ENCODE assay signal across 9 cellular contexts in genomic region chr4:154622598-154622997, GRCh38. TPM values are rescaled to one million over a fixed set of nuclear protein-coding genes. Genes with fewer than 3 reads are reported as not detected.
A peak's percentile ranks its signal among the peaks of the same experiment; 100 is the strongest.
DNase-seq lines count a peak whose midpoint lies in the region; ATAC-seq and TF ChIP-seq lines count a peak whose summit lies in the region.
"Had no signal": no experiment of that assay in that cellular context is flagged by ENCODE, and none has a peak within 500 bp of the region (broad histone marks: within the 10 kb centered on the region; RNA-seq: fewer than 3 reads in every experiment).

No MANE protein-coding gene starts in this region.

- intact Hi-C loops in CD4-positive, alpha-beta memory T cell (cut with micrococcal nuclease), result loop anchor here (1.0 to 10.0 kb wide), 2 partner anchors 70 to 1278 kb away; partner anchors contain the start of gene MND1
- intact Hi-C loops in dorsolateral prefrontal cortex (cut with DNase I), result loop anchor here (5.0 to 10.0 kb wide), 2 partner anchors 70 to 152 kb away; partner anchors contain the start of gene PLRG1 (in 1 of the 2)
- intact Hi-C loops in naive thymus-derived CD4-positive, alpha-beta T cell (cut with micrococcal nuclease), result loop anchor here (1.0 to 5.0 kb wide), 4 partner anchors 63 to 835 kb away; partner anchors contain the start of gene SFRP2 (in 1 of the 2)

- CTCF ChIA-PET in CD4-positive, alpha-beta memory T cell (lab: Charles Lee; ENCODE audit: partially characterized antibody), result interaction anchor here (0.6 to 10.5 kb wide), 9 partner anchors 9 to 1322 kb away, joined by 3 to 120 read pairs (median 3); partner anchors contain the start of genes FGG and PLRG1
- CTCF ChIA-PET in naive thymus-derived CD4-positive, alpha-beta T cell (lab: Charles Lee), result interaction anchor here (0.9 to 2.8 kb wide), 4 partner anchors 10 to 72 kb away, joined by 3 to 24 read pairs (median 4); partner anchors contain the start of genes FGG and PLRG1

- H3K4me1 Mint-ChIP-seq in CD4-positive, alpha-beta memory T cell, result peaks cover 0 to 2% (median 0%) of the 10 kb centered on the region in 4 donors
- peaks cover 0 to 7% (median 5%) of the 10 kb centered on the region in 7 donors for H3K4me1 Mint-ChIP-seq in naive thymus-derived CD4-positive, alpha-beta T cell
- no peaks in the 10 kb centered on the region for H3K4me1 Mint-ChIP-seq in T-helper 2 cell treated with Interferon-gamma antibody and Interleukin-4, amounts not matched to agents 5 μg/mL and 100 μg/mL, for 36 hours (ENCODE audit: low read depth)

- no peak overlapping the region for H3K27ac ChIP-seq in CD4-positive, alpha-beta memory T cell (ENCODE audit: low read depth, low read length)
- no peak overlapping the region for H3K27ac ChIP-seq in dorsolateral prefrontal cortex
- no peak overlapping the region for H3K27ac ChIP-seq in naive thymus-derived CD4-positive, alpha-beta T cell (ENCODE audit: low read depth, low read length)
- H3K27ac ChIP-seq: skin epidermis had no signal

- POLR2A ChIA-PET in CD4-positive, alpha-beta memory T cell (lab: Charles Lee; ENCODE audit: partially characterized antibody), result no interaction called here
- POLR2A ChIA-PET in naive thymus-derived CD4-positive, alpha-beta T cell (lab: Charles Lee), result no interaction called here

- in situ Hi-C loops in GM13977 (cut with MboI; ENCODE audit: low pct_unique_long_range_greater_than_20kb, low sequenced_read_pairs, unreplicated experiment), result no loop called here

- no peaks in the 10 kb centered on the region for H3K9me3 ChIP-seq in CD4-positive, alpha-beta memory T cell (ENCODE audit: control insufficient read depth in 1 of 2, low read length in 2 of 2)
- no peaks in the 10 kb centered on the region for H3K9me3 ChIP-seq in naive thymus-derived CD4-positive, alpha-beta T cell (ENCODE audit: control insufficient read depth in 2 of 3, low read length in 3 of 3)

- peak; percentile 60 for TF ChIP-seq CTCF in GM13977 (IDR thresholded peaks at IDR 0.05; ENCODE audit: extremely low read depth, insufficient read depth, missing control alignments)
- TF ChIP-seq CTCF in dorsolateral prefrontal cortex (IDR thresholded peaks at IDR 0.05 in 54 of 56, conservative IDR thresholded peaks at IDR 0.05 in 2 of 56; ENCODE audit: low read depth in 1 of 56, partially characterized antibody in 56 of 56), result peak; percentile 11 to 74 (median 58)

- peaks cover 2 to 9% of the 10 kb centered on the region in 2 donors for H3K27me3 Mint-ChIP-seq in CD4-positive, alpha-beta memory T cell
- H3K27me3 Mint-ChIP-seq in naive thymus-derived CD4-positive, alpha-beta T cell, result peaks cover 7 to 33% (median 10%) of the 10 kb centered on the region in 5 donors
- peaks cover 17% of the 10 kb centered on the region for H3K27me3 Mint-ChIP-seq in T-helper 2 cell treated with Interferon-gamma antibody and Interleukin-4, amounts not matched to agents 5 μg/mL and 100 μg/mL, for 36 hours (ENCODE audit: low read depth)

- no peak overlapping the region for H3K4me3 ChIP-seq in CD4-positive, alpha-beta memory T cell (ENCODE audit: low read length in 2 of 2)
- no peak overlapping the region for H3K4me3 ChIP-seq in dorsolateral prefrontal cortex
- no peak overlapping the region for H3K4me3 ChIP-seq in naive thymus-derived CD4-positive, alpha-beta T cell (ENCODE audit: low read length)
- H3K4me3 ChIP-seq: skin epidermis had no signal

- peak; percentile 59 for ATAC-seq in HG02852 (IDR thresholded peaks at IDR 0.05; ENCODE audit: unreplicated experiment)
- peak; percentile 63 for ATAC-seq in naive thymus-derived CD4-positive, alpha-beta T cell

- H3K4me1 ChIP-seq in CD4-positive, alpha-beta memory T cell (ENCODE audit: insufficient read depth, low read length), result no peaks in the 10 kb centered on the region
- H3K4me1 ChIP-seq in naive thymus-derived CD4-positive, alpha-beta T cell (ENCODE audit: control insufficient read depth in 2 of 2, insufficient read depth in 2 of 2, low read length in 2 of 2), result no peaks in the 10 kb centered on the region

- H3K36me3 ChIP-seq in CD4-positive, alpha-beta memory T cell (ENCODE audit: insufficient read depth, low read length), result no peaks in the 10 kb centered on the region
- no peaks in the 10 kb centered on the region for H3K36me3 ChIP-seq in naive thymus-derived CD4-positive, alpha-beta T cell (ENCODE audit: control insufficient read depth in 2 of 3, insufficient read depth in 3 of 3, low read length in 3 of 3)

- H3K27me3 ChIP-seq in CD4-positive, alpha-beta memory T cell (ENCODE audit: insufficient read depth, low read length), result no peaks in the 10 kb centered on the region
- peaks cover 0 to 14% (median 5%) of the 10 kb centered on the region in 45 donors for H3K27me3 ChIP-seq in dorsolateral prefrontal cortex
- H3K27me3 ChIP-seq in naive thymus-derived CD4-positive, alpha-beta T cell (ENCODE audit: control insufficient read depth in 2 of 2, insufficient read depth in 2 of 2, low read length in 2 of 2), result peaks cover 0 to 4% of the 10 kb centered on the region in 2 donors

- H3K9me3 Mint-ChIP-seq in CD4-positive, alpha-beta memory T cell, result no peaks in the 10 kb centered on the region
- no peaks in the 10 kb centered on the region for H3K9me3 Mint-ChIP-seq in naive thymus-derived CD4-positive, alpha-beta T cell
- no peaks in the 10 kb centered on the region for H3K9me3 Mint-ChIP-seq in T-helper 2 cell treated with Interferon-gamma antibody and Interleukin-4, amounts not matched to agents 5 μg/mL and 100 μg/mL, for 36 hours

- peak in 4 of 5 donors; percentile 17 to 32 (median 28) for DNase-seq in CD4-positive, alpha-beta memory T cell
- peak; percentile 66 for DNase-seq in GM13977 (ENCODE audit: low spot score)
- peak; percentile 41 for DNase-seq in NCI-H526 treated with DMSO at 0.1 percent for 48 hours (lab: John Stamatoyannopoulos, UW)
- DNase-seq in dorsolateral prefrontal cortex, result no peak
- DNase-seq in naive thymus-derived CD4-positive, alpha-beta T cell, result peak in 6 of 9 donors; percentile 19 to 44 (median 32)
- DNase-seq in C1 segment of cervical spinal cord (lab: John Stamatoyannopoulos, UW), result no peak
- DNase-seq in T-helper 2 cell treated with Interferon-gamma antibody and Interleukin-4, amounts not matched to agents 5 μg/mL and 100 μg/mL, for 36 hours (ENCODE audit: low spot score), result no peak

- no peak overlapping the region for H3K27ac Mint-ChIP-seq in CD4-positive, alpha-beta memory T cell
- H3K27ac Mint-ChIP-seq in naive thymus-derived CD4-positive, alpha-beta T cell, result no peak overlapping the region
- no peak overlapping the region for H3K27ac Mint-ChIP-seq in T-helper 2 cell treated with Interferon-gamma antibody and Interleukin-4, amounts not matched to agents 5 μg/mL and 100 μg/mL, for 36 hours

- no peak overlapping the region for H3K4me3 Mint-ChIP-seq in CD4-positive, alpha-beta memory T cell
- no peak overlapping the region for H3K4me3 Mint-ChIP-seq in naive thymus-derived CD4-positive, alpha-beta T cell
- H3K4me3 Mint-ChIP-seq in T-helper 2 cell treated with Interferon-gamma antibody and Interleukin-4, amounts not matched to agents 5 μg/mL and 100 μg/mL, for 36 hours, result no peak overlapping the region

- no peaks in the 10 kb centered on the region for H3K36me3 Mint-ChIP-seq in CD4-positive, alpha-beta memory T cell
- H3K36me3 Mint-ChIP-seq in naive thymus-derived CD4-positive, alpha-beta T cell, result no peaks in the 10 kb centered on the region
- no peaks in the 10 kb centered on the region for H3K36me3 Mint-ChIP-seq in T-helper 2 cell treated with Interferon-gamma antibody and Interleukin-4, amounts not matched to agents 5 μg/mL and 100 μg/mL, for 36 hours (ENCODE audit: low read depth)

RNA-seq across cellular contexts. Expression of gene FGG, which starts 10.1 kb away (rescaled TPM):
- not detected for total RNA-seq in CD4-positive, alpha-beta memory T cell
- not detected for polyA plus RNA-seq in CD4-positive, alpha-beta memory T cell
- under 1 TPM in 2 of 120 experiments, not detected in 118; 0.34 to 0.65 TPM for total RNA-seq in dorsolateral prefrontal cortex
- total RNA-seq in naive thymus-derived CD4-positive, alpha-beta T cell, result not detected
- not detected for polyA plus RNA-seq in naive thymus-derived CD4-positive, alpha-beta T cell

RNA-seq across cellular contexts. Expression of gene FGA, which starts 32.1 kb away (rescaled TPM):
- total RNA-seq in CD4-positive, alpha-beta memory T cell, result not detected
- polyA plus RNA-seq in CD4-positive, alpha-beta memory T cell, result not detected
- total RNA-seq in dorsolateral prefrontal cortex, result under 1 TPM in 3 of 120 experiments, not detected in 117; 0.24 to 0.30 (median 0.30) TPM
- not detected for total RNA-seq in naive thymus-derived CD4-positive, alpha-beta T cell
- polyA plus RNA-seq in naive thymus-derived CD4-positive, alpha-beta T cell, result not detected

RNA-seq across cellular contexts. Expression of gene FGB, which starts 59.8 kb away (rescaled TPM):
- not detected for total RNA-seq in CD4-positive, alpha-beta memory T cell
- not detected for polyA plus RNA-seq in CD4-positive, alpha-beta memory T cell
- total RNA-seq in dorsolateral prefrontal cortex, result not detected
- total RNA-seq in naive thymus-derived CD4-positive, alpha-beta T cell, result not detected
- polyA plus RNA-seq in naive thymus-derived CD4-positive, alpha-beta T cell, result not detected

Comparison
In these comparisons a context has a peak if more than half of its experiments do, and no peak if none do; other contexts are left out.
1. DNase-seq: peak in CD4-positive, alpha-beta memory T cell (4 of 5), GM13977 (single experiment), NCI-H526 treated with DMSO at 0.1 percent for 48 hours (single experiment) and naive thymus-derived CD4-positive, alpha-beta T cell (6 of 9); none in dorsolateral prefrontal cortex (0 of 10), C1 segment of cervical spinal cord (0 of 14) and T-helper 2 cell treated with Interferon-gamma antibody and Interleukin-4, amounts not matched to agents 5 μg/mL and 100 μg/mL, for 36 hours (single experiment).